10 cellular contexts compared by ENCODE assay signal in the genomic region with DNA sequence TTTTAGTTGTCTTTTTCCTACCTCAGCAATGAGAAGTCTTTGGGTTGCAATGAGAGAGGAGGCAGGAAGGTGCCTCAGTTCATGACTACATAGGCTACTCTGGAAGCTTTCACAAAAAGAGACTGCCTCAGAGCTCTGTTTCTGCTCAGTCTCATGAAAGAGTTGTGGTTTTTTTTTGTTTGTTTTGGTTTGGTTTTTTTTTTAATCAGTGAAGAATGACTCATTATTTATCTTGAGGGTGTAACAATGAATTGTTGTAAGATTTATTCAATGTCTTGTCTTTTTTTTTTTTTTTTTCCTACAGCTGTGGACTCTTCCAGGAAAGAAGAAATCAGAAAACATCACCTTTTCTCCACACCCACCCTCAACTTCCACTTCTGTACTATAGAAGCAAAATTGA.
DNase-seq lines count a peak whose midpoint lies in the region; ATAC-seq, FAIRE-seq and TF ChIP-seq lines count a peak whose summit lies in the region.
"Had no signal": no experiment of that assay in that cellular context is flagged by ENCODE, and none has a peak within 500 bp of the region (broad histone marks: within the 10 kb centered on the region; RNA-seq: fewer than 3 reads in every experiment).

No MANE protein-coding gene starts in this region.

- no peak for ATAC-seq in K562
- peak; percentile 49 for ATAC-seq in lung (ENCODE audit: insufficient read depth, low FRiP score)
- no peak for ATAC-seq in GM21528 (IDR thresholded peaks at IDR 0.05; ENCODE audit: low FRiP score, unreplicated experiment)

- no peak overlapping the region for H3K9ac ChIP-seq in K562 (ENCODE audit: insufficient read depth in 1 of 2, low read depth in 2 of 2, low read length in 2 of 2)

- in situ Hi-C loops in K562 (cut with MboI): no loop called here

- H3K9me1 ChIP-seq in K562 (ENCODE audit: control insufficient read depth, insufficient read depth, low read length): no peaks in the 10 kb centered on the region

- TF ChIP-seq POLR2A in K562 (conservative IDR thresholded peaks at IDR 0.05): no peak

- DNase-seq in HPDE6-E6E7 (ENCODE audit: extremely low spot score): peak; percentile 72
- no peak for DNase-seq in K562 (ENCODE audit: extremely low read depth in 1 of 4, low spot score in 3 of 4)
- no peak for DNase-seq in lung (ENCODE audit: low spot score)
- no peak for DNase-seq in stimulated activated CD4-positive, alpha-beta T cell treated with anti-CD3 and anti-CD28 coated beads, Interleukin-4, amount 100 ng/mL, for 1 hour
- DNase-seq in iPS-NIHi7 (ENCODE audit: extremely low spot score): no peak
- no peak for DNase-seq in stimulated activated CD4-positive, alpha-beta T cell treated with anti-CD3 and anti-CD28 coated beads, Interleukin-4, amount 100 ng/mL, for 4 hours
- DNase-seq: GDM1, sigmoid colon had no signal

- POLR2A ChIA-PET in K562 (lab: Yijun Ruan, JAX): no interaction called here

- no peaks in the 10 kb centered on the region for H3K9me3 ChIP-seq in K562 (replicated peaks; ENCODE audit: control insufficient read depth, insufficient read depth, low read depth, low read length)
- peaks cover 3 to 4% of the 10 kb centered on the region in 2 donors for H3K9me3 ChIP-seq in lung (ENCODE audit: control insufficient read depth in 2 of 2, insufficient read depth in 1 of 2, low read length in 1 of 2)

- H4K20me1 ChIP-seq in K562 (replicated peaks; ENCODE audit: control insufficient read depth, insufficient read depth, low read length): no peaks in the 10 kb centered on the region

- H3K36me3 ChIP-seq in K562 (ENCODE audit: control insufficient read depth, insufficient read depth, low read length) (no peaks in the 10 kb centered on the region), lung (ENCODE audit: control insufficient read depth in 2 of 2, insufficient read depth in 2 of 2, low read length in 2 of 2) (no peaks in the 10 kb centered on the region)
- H3K36me3 ChIP-seq: sigmoid colon had no signal

- no peak for TF ChIP-seq RAD21 in K562 (CRISPR knock-in tag; conservative IDR thresholded peaks at IDR 0.05 in 1 of 2, IDR thresholded peaks at IDR 0.05 in 1 of 2)

- CTCF ChIA-PET in K562 (lab: Yijun Ruan, JAX; ENCODE audit: low intra/inter-chr PET ratio): no interaction called here

- no peak overlapping the region for H3K4me3 ChIP-seq in K562
- H3K4me3 ChIP-seq in lung: no peak overlapping the region
- H3K4me3 ChIP-seq: sigmoid colon had no signal

- no peak overlapping the region for H2AFZ ChIP-seq in K562 (ENCODE audit: low read depth, low read length)

- no TSS peak for BruUV-seq in K562 (replicated peaks; lab: Mats Ljungman, UMichigan)

- TF ChIP-seq CTCF in C4-2B (conservative IDR thresholded peaks at IDR 0.05) (no peak), K562 (IDR thresholded peaks at IDR 0.05 in 2 of 3, conservative IDR thresholded peaks at IDR 0.05 in 1 of 3; ENCODE audit: insufficient read depth in 2 of 3, low read depth in 1 of 3, low read length in 3 of 3) (no peak), lung (IDR thresholded peaks at IDR 0.05; ENCODE audit: control extremely low read depth, extremely low read depth) (no peak)

- H3K4me1 ChIP-seq in K562 (replicated peaks in 1 of 2; ENCODE audit: control insufficient read depth in 2 of 2, insufficient read depth in 2 of 2, low read length in 2 of 2) (no peaks in the 10 kb centered on the region), lung (ENCODE audit: control insufficient read depth in 2 of 2, insufficient read depth in 2 of 2, low read length in 2 of 2) (peaks cover 0 to 2% of the 10 kb centered on the region in 2 donors)

- intact Hi-C loops in K562 (cut with micrococcal nuclease): no loop called here

- no peak for FAIRE-seq in K562 (lab: Jason Lieb, UNC)

- H3K27me3 ChIP-seq in K562 (ENCODE audit: control insufficient read depth in 2 of 2, insufficient read depth in 2 of 2, low read length in 2 of 2) (no peaks in the 10 kb centered on the region), lung (ENCODE audit: control insufficient read depth, insufficient read depth) (no peaks in the 10 kb centered on the region)
- H3K27me3 ChIP-seq: sigmoid colon had no signal

- TF ChIP-seq EP300 in K562 (IDR thresholded peaks at IDR 0.05; ENCODE audit: low read length): no peak

- H3K4me2 ChIP-seq in K562 (ENCODE audit: insufficient read depth, low read length): no peak overlapping the region

- H3K79me2 ChIP-seq in K562 (ENCODE audit: control insufficient read depth, insufficient read depth, low read length): no peaks in the 10 kb centered on the region

- H3K27ac ChIP-seq in C4-2B (peak overlapping the region; percentile 41; the same call in 1 of the 2 replicates), K562 (ENCODE audit: extremely low read depth, low read depth, low read length) (no peak overlapping the region), lung (ENCODE audit: low read depth in 1 of 2, low read length in 1 of 2) (no peak overlapping the region)
- H3K27ac ChIP-seq: sigmoid colon had no signal

TF ChIP-seq in K562, 482 proteins besides CTCF, POLR2A, EP300 and RAD21:
- TF ChIP-seq SOX6 (IDR thresholded peaks at IDR 0.05) (0 out of 2 replicates have a peak, but pooled peaks have one; percentile 10), KAT2B (IDR thresholded peaks at IDR 0.05; ENCODE audit: low read depth, low read length) (no peak)
